Comparison of ENCODE assay signal across 17 cellular contexts in the genomic region with DNA sequence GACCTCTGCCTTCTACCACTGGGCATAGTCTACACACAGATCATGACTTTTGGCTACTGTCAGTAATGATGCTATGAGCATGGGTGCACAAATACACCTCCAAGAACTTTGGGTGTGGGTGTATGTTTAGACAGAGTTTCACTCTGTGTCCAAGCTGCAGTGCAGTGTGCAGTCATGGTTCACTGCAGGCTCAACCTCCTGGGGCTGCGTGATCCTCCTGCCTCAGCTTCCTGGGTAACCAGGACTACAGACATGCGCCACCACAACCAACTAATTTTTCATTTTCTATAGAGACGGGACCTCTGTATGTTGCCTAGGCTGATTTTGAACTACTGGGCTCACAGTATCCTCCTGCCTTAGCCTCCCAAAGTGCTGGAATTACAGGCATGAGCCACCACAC.
A peak's percentile ranks its signal among the peaks of the same experiment; 100 is the strongest.
DNase-seq lines count a peak whose midpoint lies in the region; ATAC-seq and TF ChIP-seq lines count a peak whose summit lies in the region.
"Had no signal": no experiment of that assay in that cellular context is flagged by ENCODE, and none has a peak within 500 bp of the region (broad histone marks: within the 10 kb centered on the region; RNA-seq: fewer than 3 reads in every experiment).

No MANE protein-coding gene starts in this region.

- H3K9me3 ChIP-seq in left ventricle myocardium inferior (replicated peaks) (no peaks in the 10 kb centered on the region), heart right ventricle (no peaks in the 10 kb centered on the region)
- H3K9me3 ChIP-seq in CD4-positive, alpha-beta T cell (ENCODE audit: control insufficient read depth, low read length) = no peaks in the 10 kb centered on the region
- H3K9me3 ChIP-seq: lower lobe of right lung had no signal

- ATAC-seq in heart right ventricle (no peak), GM21786 (IDR thresholded peaks at IDR 0.05; ENCODE audit: unreplicated experiment) (peak; percentile 98), HG03159 (IDR thresholded peaks at IDR 0.05; ENCODE audit: unreplicated experiment) (peak; percentile 97)
- no peak for ATAC-seq in CD4-positive, alpha-beta T cell (ENCODE audit: poor library complexity)
- ATAC-seq: foreskin keratinocyte, lower lobe of right lung had no signal

- H3K27ac ChIP-seq in left ventricle myocardium inferior (replicated peaks) (peak overlapping the region; percentile 79), heart right ventricle (peak overlapping the region in 3 of 10 donors; percentile 5 to 43 (median 10))
- H3K27ac ChIP-seq in CD4-positive, alpha-beta T cell (ENCODE audit: low read depth, low read length) = no peak overlapping the region
- H3K27ac ChIP-seq: foreskin keratinocyte, lower lobe of right lung, parathyroid adenoma, SK-N-MC had no signal

- no peak for TF ChIP-seq CTCF in left ventricle myocardium inferior (IDR thresholded peaks at IDR 0.05; ENCODE audit: borderline replicate concordance)
- no peak for TF ChIP-seq CTCF in heart right ventricle (IDR thresholded peaks at IDR 0.05)
- TF ChIP-seq CTCF in chondrocyte (IDR thresholded peaks at IDR 0.05) = no peak
- TF ChIP-seq CTCF in CD4-positive, alpha-beta T cell (IDR thresholded peaks at IDR 0.05) = no peak

- POLR2A ChIA-PET in CD4-positive, alpha-beta T cell (lab: Charles Lee) = no interaction called here

- CTCF ChIA-PET in CD4-positive, alpha-beta T cell (lab: Charles Lee) = interaction anchor here (0.5 kb wide), 1 partner anchor 71 kb away, joined by 3 read pairs; no protein-coding TSS in a partner anchor

- H3K36me3 ChIP-seq in left ventricle myocardium inferior (no peaks in the 10 kb centered on the region), heart right ventricle (no peaks in the 10 kb centered on the region)
- H3K36me3 ChIP-seq: lower lobe of right lung had no signal

- H3K36me3 Mint-ChIP-seq in chondrocyte (ENCODE audit: low read depth) = no peaks in the 10 kb centered on the region
- H3K36me3 Mint-ChIP-seq in CD4-positive, alpha-beta T cell (ENCODE audit: low read depth) = no peaks in the 10 kb centered on the region
- H3K36me3 Mint-ChIP-seq: activated naive CD8-positive, alpha-beta T cell treated with anti-CD3 and anti-CD28 coated beads, Interleukin-2, amount 10 ng/mL, durations not matched to agents 7 days and 5 days had no signal

- no peaks in the 10 kb centered on the region for H3K4me1 Mint-ChIP-seq in chondrocyte (ENCODE audit: low read depth)
- H3K4me1 Mint-ChIP-seq in CD4-positive, alpha-beta T cell (ENCODE audit: low read depth) = no peaks in the 10 kb centered on the region
- H3K4me1 Mint-ChIP-seq: activated naive CD8-positive, alpha-beta T cell treated with anti-CD3 and anti-CD28 coated beads, Interleukin-2, amount 10 ng/mL, durations not matched to agents 7 days and 5 days had no signal

- H3K4me3 ChIP-seq in left ventricle myocardium inferior (no peak overlapping the region), heart right ventricle (no peak overlapping the region)
- H3K4me3 ChIP-seq: lower lobe of right lung, SK-N-MC had no signal

- intact Hi-C loops in left ventricle myocardium inferior (cut with micrococcal nuclease) (no loop called here), heart right ventricle (cut with DNase I) (no loop called here)
- intact Hi-C loops in CD4-positive, alpha-beta T cell (cut with DNase I, micrococcal nuclease) = no loop called here

- H3K27me3 Mint-ChIP-seq in chondrocyte (ENCODE audit: low read depth) = peaks cover 5% of the 10 kb centered on the region
- H3K27me3 Mint-ChIP-seq in CD4-positive, alpha-beta T cell = no peaks in the 10 kb centered on the region
- H3K27me3 Mint-ChIP-seq: activated CD4-positive, alpha-beta T cell treated with anti-CD3 and anti-CD28 coated beads, Interleukin-2, amount 10 ng/mL, durations not matched to agents 7 days and 5 days; activated naive CD8-positive, alpha-beta T cell treated with anti-CD3 and anti-CD28 coated beads, Interleukin-2, amount 10 ng/mL, durations not matched to agents 7 days and 5 days had no signal

- WGBS in heart right ventricle, 2 donors = 97 to 100% methylated on average over 3 of the region's 3 CpGs

- H3K4me1 ChIP-seq in left ventricle myocardium inferior = peaks cover 51% of the 10 kb centered on the region
- H3K4me1 ChIP-seq in heart right ventricle = peaks cover 0 to 24% (median 4%) of the 10 kb centered on the region in 9 donors
- H3K4me1 ChIP-seq: foreskin keratinocyte, lower lobe of right lung, parathyroid adenoma had no signal

- no peaks in the 10 kb centered on the region for H3K9me3 Mint-ChIP-seq in chondrocyte (ENCODE audit: low read depth)
- H3K9me3 Mint-ChIP-seq in CD4-positive, alpha-beta T cell = no peaks in the 10 kb centered on the region
- H3K9me3 Mint-ChIP-seq: activated CD4-positive, alpha-beta T cell treated with anti-CD3 and anti-CD28 coated beads, Interleukin-2, amount 10 ng/mL, durations not matched to agents 7 days and 5 days; activated naive CD8-positive, alpha-beta T cell treated with anti-CD3 and anti-CD28 coated beads, Interleukin-2, amount 10 ng/mL, durations not matched to agents 7 days and 5 days had no signal

- H3K27ac Mint-ChIP-seq in chondrocyte (ENCODE audit: unreplicated experiment) = no peak overlapping the region
- no peak overlapping the region for H3K27ac Mint-ChIP-seq in CD4-positive, alpha-beta T cell
- H3K27ac Mint-ChIP-seq: activated CD4-positive, alpha-beta T cell treated with anti-CD3 and anti-CD28 coated beads, Interleukin-2, amount 10 ng/mL, durations not matched to agents 7 days and 5 days; activated naive CD8-positive, alpha-beta T cell treated with anti-CD3 and anti-CD28 coated beads, Interleukin-2, amount 10 ng/mL, durations not matched to agents 7 days and 5 days had no signal

- no peak overlapping the region for H3K4me3 Mint-ChIP-seq in chondrocyte (ENCODE audit: unreplicated experiment)
- H3K4me3 Mint-ChIP-seq in CD4-positive, alpha-beta T cell = no peak overlapping the region
- H3K4me3 Mint-ChIP-seq: activated CD4-positive, alpha-beta T cell treated with anti-CD3 and anti-CD28 coated beads, Interleukin-2, amount 10 ng/mL, durations not matched to agents 7 days and 5 days; activated naive CD8-positive, alpha-beta T cell treated with anti-CD3 and anti-CD28 coated beads, Interleukin-2, amount 10 ng/mL, durations not matched to agents 7 days and 5 days had no signal

- no peak for DNase-seq in left ventricle myocardium inferior
- no peak for DNase-seq in heart right ventricle
- no peak for DNase-seq in GOT3 (lab: John Stamatoyannopoulos, UW)
- DNase-seq in chondrocyte (ENCODE audit: low spot score) = no peak
- no peak for DNase-seq in CD4-positive, alpha-beta T cell
- no peak for DNase-seq in dedifferentiated amniotic fluid mesenchymal stem cell (ENCODE audit: extremely low spot score)
- DNase-seq: 8988T; activated CD4-positive, alpha-beta T cell treated with anti-CD3 and anti-CD28 coated beads, Interleukin-2, amount 10 ng/mL, durations not matched to agents 7 days and 5 days; activated naive CD8-positive, alpha-beta T cell treated with anti-CD3 and anti-CD28 coated beads, Interleukin-2, amount 10 ng/mL, durations not matched to agents 7 days and 5 days; foreskin keratinocyte; H7; lower lobe of right lung; NCI-H748 treated with DMSO at 0.1 percent for 48 hours had no signal

- H3K27me3 ChIP-seq in left ventricle myocardium inferior (ENCODE audit: low read depth) = no peaks in the 10 kb centered on the region
- no peaks in the 10 kb centered on the region for H3K27me3 ChIP-seq in heart right ventricle
- no peaks in the 10 kb centered on the region for H3K27me3 ChIP-seq in CD4-positive, alpha-beta T cell (ENCODE audit: control insufficient read depth, insufficient read depth, low read length)
- H3K27me3 ChIP-seq: foreskin keratinocyte had no signal

Comparison
In these comparisons a context has a peak if more than half of its experiments do, and no peak if none do; other contexts are left out.
1. ATAC-seq: peak in GM21786 (single experiment) and HG03159 (single experiment); none in heart right ventricle (0 of 8) and CD4-positive, alpha-beta T cell (single experiment).